ENCODE assay signal across 8 cellular contexts in genomic region chr6:16331328-16332174, GRCh38.
DNase-seq lines count a peak whose midpoint lies in the region; ATAC-seq and TF ChIP-seq lines count a peak whose summit lies in the region.

No MANE protein-coding gene starts in this region.

- TF ChIP-seq CTCF in GM06990 (IDR thresholded peaks at IDR 0.05; ENCODE audit: insufficient read depth, low read length, poor library complexity, severe bottlenecking): peak; percentile 94
- peak; percentile 96 for TF ChIP-seq CTCF in HFF-Myc (IDR thresholded peaks at IDR 0.05; ENCODE audit: low read depth, low read length, missing control alignments)
- TF ChIP-seq CTCF in WERI-Rb-1 (IDR thresholded peaks at IDR 0.05; ENCODE audit: low read depth, low read length): peak; percentile 91
- peak; percentile 97 for TF ChIP-seq CTCF in cardiac fibroblast (IDR thresholded peaks at IDR 0.05; ENCODE audit: low read depth, low read length)

- H3K27me3 ChIP-seq in GM06990 (replicated peaks; ENCODE audit: control insufficient read depth, insufficient read depth, low read length): no peaks in the 10 kb centered on the region
- no peaks in the 10 kb centered on the region for H3K27me3 ChIP-seq in WERI-Rb-1 (ENCODE audit: insufficient read depth, low read depth, severe bottlenecking)

- H3K4me3 ChIP-seq in GM06990 (replicated peaks; ENCODE audit: low read depth, low read length) (peak overlapping the region; percentile 6; the same call in 1 of the 2 replicates), HFF-Myc (replicated peaks; ENCODE audit: low read depth, low read length) (no peak overlapping the region), WERI-Rb-1 (ENCODE audit: low read depth, low read length) (peak overlapping the region; percentile 6; the same call in 1 of the 2 replicates), cardiac fibroblast (replicated peaks in 1 of 2; ENCODE audit: low read depth in 2 of 2, low read length in 2 of 2) (no peak overlapping the region)

- no peak overlapping the region for H3K27ac ChIP-seq in WERI-Rb-1

- H3K9me3 ChIP-seq in WERI-Rb-1 (ENCODE audit: severe bottlenecking): no peaks in the 10 kb centered on the region

- no peak for ATAC-seq in HG02623 (IDR thresholded peaks at IDR 0.05; ENCODE audit: unreplicated experiment)

- peaks cover 6% of the 10 kb centered on the region for H3K36me3 ChIP-seq in GM06990 (ENCODE audit: control insufficient read depth, insufficient read depth, low read length)
- H3K36me3 ChIP-seq in WERI-Rb-1: no peaks in the 10 kb centered on the region

- DNase-seq in GM06990 (ENCODE audit: extremely low read depth, insufficient read length) (no peak), HFF-Myc (ENCODE audit: extremely low read depth, low read depth) (no peak), NCI-H2029 treated with DMSO at 0.1 percent for 48 hours (lab: John Stamatoyannopoulos, UW) (peak; percentile 88), WERI-Rb-1 (peak; percentile 79), cardiac fibroblast (ENCODE audit: low read depth in 2 of 2) (peak; percentile 85 to 87), kidney tubule cell (ENCODE audit: low spot score) (peak; percentile 74)
- DNase-seq in stimulated activated CD4-positive, alpha-beta T cell treated with anti-CD3 and anti-CD28 coated beads, Interleukin-1b, Interleukin-23, amount 100 ng/mL, for 48 hours: peak; percentile 62

Comparison
In these comparisons a context has a peak if more than half of its experiments do, and no peak if none do; other contexts are left out.
1. DNase-seq: peak in NCI-H2029 treated with DMSO at 0.1 percent for 48 hours (single experiment), WERI-Rb-1 (single experiment), cardiac fibroblast (2 of 2), kidney tubule cell (single experiment) and stimulated activated CD4-positive, alpha-beta T cell treated with anti-CD3 and anti-CD28 coated beads, Interleukin-1b, Interleukin-23, amount 100 ng/mL, for 48 hours (single experiment); none in GM06990 (single experiment) and HFF-Myc (single experiment).
2. H3K4me3 ChIP-seq: peak in GM06990 (single experiment) and WERI-Rb-1 (single experiment); none in HFF-Myc (single experiment) and cardiac fibroblast (0 of 2).
3. Peak in every context shown above with its lines, with median percentiles within 50 percentile points of each other: CTCF ChIP-seq.